16 cellular contexts compared by ENCODE assay signal in genomic region chr9:121708768-121709488, GRCh38. TPM values are rescaled to one million over a fixed set of nuclear protein-coding genes. Genes with fewer than 3 reads are reported as not detected.
A peak's percentile ranks its signal among the peaks of the same experiment; 100 is the strongest.
DNase-seq lines count a peak whose midpoint lies in the region; ATAC-seq and TF ChIP-seq lines count a peak whose summit lies in the region.
"Had no signal": no experiment of that assay in that cellular context is flagged by ENCODE, and none has a peak within 500 bp of the region (broad histone marks: within the 10 kb centered on the region; RNA-seq: fewer than 3 reads in every experiment).

No MANE protein-coding gene starts in this region.

- TF ChIP-seq CTCF in endodermal cell (conservative IDR thresholded peaks at IDR 0.05), result no peak
- TF ChIP-seq CTCF in natural killer cell (IDR thresholded peaks at IDR 0.05), result no peak

- H3K27ac Mint-ChIP-seq in endodermal cell, result no peak overlapping the region
- H3K27ac Mint-ChIP-seq in T-helper 17 cell, result no peak overlapping the region
- H3K27ac Mint-ChIP-seq in natural killer cell, result no peak overlapping the region
- H3K27ac Mint-ChIP-seq: activated CD4-positive, alpha-beta T cell treated with anti-CD3 and anti-CD28 coated beads, Interleukin-2, amount 10 ng/mL, durations not matched to agents 24 days and 14 days; activated T-cell treated with anti-CD3 and anti-CD28 coated beads, Interleukin-2, amount 50 U/mL, for 72 hours had no signal

- peaks cover 19% of the 10 kb centered on the region for H3K36me3 Mint-ChIP-seq in endodermal cell (ENCODE audit: low read depth)
- no peaks in the 10 kb centered on the region for H3K36me3 Mint-ChIP-seq in T-helper 17 cell (ENCODE audit: low read depth)
- H3K36me3 Mint-ChIP-seq in natural killer cell, result no peaks in the 10 kb centered on the region

- no peak overlapping the region for H3K4me3 ChIP-seq in BLaER1
- H3K4me3 ChIP-seq in endodermal cell (ENCODE audit: low read length), result no peak overlapping the region
- H3K4me3 ChIP-seq: colonic mucosa had no signal

- H3K27me3 ChIP-seq in BLaER1 (no peaks in the 10 kb centered on the region), endodermal cell (ENCODE audit: control insufficient read depth, insufficient read depth, low read length, poor library complexity, severe bottlenecking) (no peaks in the 10 kb centered on the region)
- H3K27me3 ChIP-seq: colonic mucosa had no signal

- H3K9ac ChIP-seq in BLaER1 (no peak overlapping the region), endodermal cell (ENCODE audit: extremely low read depth, low read length, poor library complexity, severe bottlenecking) (no peak overlapping the region)

- H3K4me1 ChIP-seq in BLaER1 (peaks cover 81% of the 10 kb centered on the region), endodermal cell (ENCODE audit: control insufficient read depth, insufficient read depth, low read length) (no peaks in the 10 kb centered on the region)

- WGBS in endodermal cell (ENCODE audit: insufficient coverage in 1 of 2, insufficient read length in 1 of 2), 2 experiments, result 90 to 92% methylated on average over 12 to 14 of the region's 14 CpGs

- peaks cover 97% of the 10 kb centered on the region for H4K20me1 ChIP-seq in BLaER1

- ATAC-seq in T-helper 17 cell (no peak), natural killer cell (no peak)

- H3K36me3 ChIP-seq in BLaER1, result peaks cover 22% of the 10 kb centered on the region
- peaks cover 18% of the 10 kb centered on the region for H3K36me3 ChIP-seq in endodermal cell (ENCODE audit: control insufficient read depth, insufficient read depth, low read length)
- H3K36me3 ChIP-seq: colonic mucosa, neutrophil had no signal

- H3K27ac ChIP-seq in BLaER1 (no peak overlapping the region), endodermal cell (ENCODE audit: low read depth, low read length) (no peak overlapping the region)
- H3K27ac ChIP-seq: colonic mucosa, neutrophil had no signal

- H3K4me1 Mint-ChIP-seq in endodermal cell, result no peaks in the 10 kb centered on the region
- H3K4me1 Mint-ChIP-seq in T-helper 17 cell, result no peaks in the 10 kb centered on the region
- H3K4me1 Mint-ChIP-seq in natural killer cell, result peaks cover 4 to 11% of the 10 kb centered on the region in 2 donors

- peak overlapping the region; percentile 68 for H3K4me2 ChIP-seq in BLaER1

- H3K9me3 ChIP-seq in BLaER1 (no peaks in the 10 kb centered on the region), endodermal cell (ENCODE audit: control insufficient read depth, low read length) (no peaks in the 10 kb centered on the region), T-helper 17 cell (ENCODE audit: control insufficient read depth, low read length, poor library complexity, severe bottlenecking) (no peaks in the 10 kb centered on the region)
- H3K9me3 ChIP-seq: colonic mucosa, neutrophil had no signal

- H3K9me3 Mint-ChIP-seq in endodermal cell (no peaks in the 10 kb centered on the region), natural killer cell (no peaks in the 10 kb centered on the region)
- H3K9me3 Mint-ChIP-seq: activated CD4-positive, alpha-beta T cell treated with anti-CD3 and anti-CD28 coated beads, Interleukin-2, amount 10 ng/mL, durations not matched to agents 24 days and 14 days; activated T-cell treated with anti-CD3 and anti-CD28 coated beads, Interleukin-2, amount 50 U/mL, for 72 hours had no signal

- intact Hi-C loops in natural killer cell (cut with micrococcal nuclease), result no loop called here

- H3K4me3 Mint-ChIP-seq in endodermal cell (no peak overlapping the region), T-helper 17 cell (no peak overlapping the region), natural killer cell (no peak overlapping the region)
- H3K4me3 Mint-ChIP-seq: activated CD4-positive, alpha-beta T cell treated with anti-CD3 and anti-CD28 coated beads, Interleukin-2, amount 10 ng/mL, durations not matched to agents 24 days and 14 days; activated T-cell treated with anti-CD3 and anti-CD28 coated beads, Interleukin-2, amount 50 U/mL, for 72 hours had no signal

- DNase-seq in NCI-H446 treated with DMSO at 0.1 percent for 48 hours (lab: John Stamatoyannopoulos, UW) (peak; percentile 9), endodermal cell (peak; percentile 75), occipital lobe (lab: John Stamatoyannopoulos, UW) (peak; percentile 53), NOMO-1 treated with DMSO at 0.1 percent for 48 hours (lab: John Stamatoyannopoulos, UW; ENCODE audit: unreplicated experiment) (no peak), T-helper 17 cell (no peak), natural killer cell (no peak)
- no peak for DNase-seq in stimulated activated naive CD4-positive, alpha-beta T cell (lab: John Stamatoyannopoulos, UW)
- DNase-seq: colonic mucosa; mammary epithelial cell; NCI-H526 treated with DMSO at 0.1 percent for 48 hours; stimulated activated CD4-positive, alpha-beta T cell treated with anti-CD3 and anti-CD28 coated beads, Interleukin-12 subunit alpha, Interleukin-12 subunit beta, amount 100 ng/mL, for 4 hours had no signal

- H3K27me3 Mint-ChIP-seq in endodermal cell (ENCODE audit: insufficient read depth) (no peaks in the 10 kb centered on the region), T-helper 17 cell (peaks cover 53% of the 10 kb centered on the region), natural killer cell (ENCODE audit: low read depth in 2 of 2) (peaks cover 0 to 8% of the 10 kb centered on the region in 2 donors)

RNA-seq across cellular contexts. Expression of gene DAB2IP, which starts 57.5 kb away (rescaled TPM):
- total RNA-seq in endodermal cell (10 to 100 TPM; 70.7 to 71.0 TPM), occipital lobe (11.9 TPM), T-helper 17 cell (not detected), natural killer cell (1 to 10 TPM in 1 of 3 donors, under 1 TPM in 1, not detected in 1; 0.19 to 2.5 TPM)
- 33.4 TPM for polyA plus RNA-seq in endodermal cell (2013, experiment 1 of 2)
- polyA plus RNA-seq in endodermal cell (2013, experiment 2 of 2), result 36.0 TPM
- total RNA-seq: activated CD4-positive, alpha-beta T cell treated with anti-CD3 and anti-CD28 coated beads, Interleukin-2, amount 10 ng/mL, durations not matched to agents 24 days and 14 days; T-helper 2 cell treated with Interferon-gamma antibody and Interleukin-4, amounts not matched to agents 100 ng/mL and 5 ng/mL, for 36 hours had no signal

Comparison
In these comparisons a context has a peak if more than half of its experiments do, and no peak if none do; other contexts are left out.
1. DNase-seq: peak in NCI-H446 treated with DMSO at 0.1 percent for 48 hours (single experiment), endodermal cell (single experiment) and occipital lobe (single experiment); none in NOMO-1 treated with DMSO at 0.1 percent for 48 hours (single experiment), stimulated activated naive CD4-positive, alpha-beta T cell (0 of 6), T-helper 17 cell (0 of 3) and natural killer cell (single experiment).